14 cellular contexts compared by ENCODE assay signal in genomic region chr5:60698316-60698715, GRCh38. TPM values are rescaled to one million over a fixed set of nuclear protein-coding genes. Genes with fewer than 3 reads are reported as not detected.
DNase-seq lines count a peak whose midpoint lies in the region; ATAC-seq, FAIRE-seq and TF ChIP-seq lines count a peak whose summit lies in the region.
"Had no signal": no experiment of that assay in that cellular context is flagged by ENCODE, and none has a peak within 500 bp of the region (broad histone marks: within the 10 kb centered on the region; RNA-seq: fewer than 3 reads in every experiment).

No MANE protein-coding gene starts in this region.

- H3K4me3 Mint-ChIP-seq in activated CD4-positive, alpha-beta T cell treated with anti-CD3 and anti-CD28 coated beads, Interleukin-2, amount 10 ng/mL, durations not matched to agents 24 days and 14 days: peak overlapping the region; percentile 91
- peak overlapping the region; percentile 93 for H3K4me3 Mint-ChIP-seq in neural progenitor cell

- H3K4me1 ChIP-seq in Loucy (ENCODE audit: insufficient read depth, low read length, poor library complexity, severe bottlenecking): peaks cover 38% of the 10 kb centered on the region
- peaks cover 0 to 20% of the 10 kb centered on the region in 2 experiments; a peak in 2 of 5 replicates for H3K4me1 ChIP-seq in K562 (replicated peaks in 1 of 2; ENCODE audit: control insufficient read depth in 2 of 2, insufficient read depth in 2 of 2, low read length in 2 of 2)
- peaks cover 22% of the 10 kb centered on the region for H3K4me1 ChIP-seq in neural progenitor cell
- peaks cover 7% of the 10 kb centered on the region for H3K4me1 ChIP-seq in psoas muscle
- H3K4me1 ChIP-seq in right cardiac atrium (ENCODE audit: control insufficient read depth, insufficient read depth, low read length): no peaks in the 10 kb centered on the region

- H3K4me3 ChIP-seq in Loucy (ENCODE audit: low read length, poor library complexity, severe bottlenecking) (peak overlapping the region; percentile 83), K562 (no peak overlapping the region; the same call in 1 of the 2 replicates), neural progenitor cell (peak overlapping the region; percentile 81), psoas muscle (no peak overlapping the region), right cardiac atrium (ENCODE audit: low read length) (no peak overlapping the region)
- H3K4me3 ChIP-seq: gastrocnemius medialis had no signal

- H3K9ac ChIP-seq in Loucy (ENCODE audit: low read depth, low read length, poor library complexity, severe bottlenecking) (peak overlapping the region; percentile 77), K562 (ENCODE audit: insufficient read depth in 1 of 2, low read depth in 2 of 2, low read length in 2 of 2) (no peak overlapping the region), neural progenitor cell (no peak overlapping the region)

- H4K20me1 ChIP-seq in Loucy (ENCODE audit: insufficient read depth, low read length, poor library complexity, severe bottlenecking) (peaks cover 6% of the 10 kb centered on the region), K562 (replicated peaks; ENCODE audit: control insufficient read depth, insufficient read depth, low read length) (no peaks in the 10 kb centered on the region), neural progenitor cell (ENCODE audit: low read depth) (peaks cover 3% of the 10 kb centered on the region)

- intact Hi-C loops in activated CD4-positive, alpha-beta T cell treated with anti-CD3 and anti-CD28 coated beads, Interleukin-2, amount 10 ng/mL, durations not matched to agents 24 days and 14 days (cut with micrococcal nuclease): loop anchor here (2.0 kb wide), 2 partner anchors 20 to 146 kb away; partner anchors contain the start of gene ELOVL7
- intact Hi-C loops in K562 (cut with micrococcal nuclease): no loop called here
- intact Hi-C loops in psoas muscle (cut with DNase I): no loop called here
- intact Hi-C loops in right cardiac atrium (cut with DNase I): no loop called here

- H3K4me2 ChIP-seq in Loucy (ENCODE audit: low read depth, low read length, poor library complexity, severe bottlenecking): peak overlapping the region; percentile 97
- peak overlapping the region; percentile 42 for H3K4me2 ChIP-seq in K562 (ENCODE audit: insufficient read depth, low read length)
- H3K4me2 ChIP-seq in neural progenitor cell: peak overlapping the region; percentile 93

- in situ Hi-C loops in K562 (cut with MboI): loop anchor here (25.0 kb wide), 1 partner anchor 239 kb away; the partner anchor contains the start of genes ERCC8 and NDUFAF2

- ATAC-seq in K562 (no peak), GM21360 (IDR thresholded peaks at IDR 0.05; ENCODE audit: unreplicated experiment) (no peak), psoas muscle (no peak), right cardiac atrium (no peak)
- ATAC-seq: gastrocnemius medialis, left colon had no signal

- FAIRE-seq in K562 (lab: Jason Lieb, UNC): no peak

- CTCF ChIA-PET in K562 (lab: Yijun Ruan, JAX; ENCODE audit: low intra/inter-chr PET ratio): no interaction called here

- no peak for TF ChIP-seq POLR2A in K562 (conservative IDR thresholded peaks at IDR 0.05)

- TF ChIP-seq RAD21 in K562 (CRISPR knock-in tag; conservative IDR thresholded peaks at IDR 0.05 in 1 of 2, IDR thresholded peaks at IDR 0.05 in 1 of 2): no peak

- H3K79me2 ChIP-seq in Loucy (ENCODE audit: insufficient read depth, low read length): peaks cover 63% of the 10 kb centered on the region
- peaks cover 64% of the 10 kb centered on the region for H3K79me2 ChIP-seq in K562 (ENCODE audit: control insufficient read depth, insufficient read depth, low read length)
- peaks cover 59% of the 10 kb centered on the region for H3K79me2 ChIP-seq in neural progenitor cell (ENCODE audit: low read depth)

- DNase-seq in activated CD4-positive, alpha-beta T cell treated with anti-CD3 and anti-CD28 coated beads, Interleukin-2, amount 10 ng/mL, durations not matched to agents 24 days and 14 days: no peak
- no peak for DNase-seq in activated CD4-positive, alpha-beta T cell treated with anti-CD3 and anti-CD28 coated beads, Interleukin-2, amount 50 U/mL, for 1 hour
- no peak for DNase-seq in K562 (ENCODE audit: extremely low read depth in 1 of 4, low spot score in 3 of 4)
- DNase-seq in neural progenitor cell (ENCODE audit: low spot score): no peak
- no peak for DNase-seq in psoas muscle
- DNase-seq in right cardiac atrium: no peak
- DNase-seq: dorsolateral prefrontal cortex, gastrocnemius medialis, left colon, NCI-H510A, nucleus accumbens, SIG-M5 had no signal

- POLR2A ChIA-PET in K562 (lab: Yijun Ruan, JAX): interaction anchor here (0.5 to 2.4 kb wide), 7 partner anchors 10 to 872 kb away, joined by 3 to 10 read pairs (median 6); partner anchors contain the start of genes ERCC8 and NDUFAF2

- no TSS peak for BruUV-seq in K562 (replicated peaks; lab: Mats Ljungman, UMichigan)

- peaks cover 10% of the 10 kb centered on the region for H3K36me3 Mint-ChIP-seq in activated CD4-positive, alpha-beta T cell treated with anti-CD3 and anti-CD28 coated beads, Interleukin-2, amount 10 ng/mL, durations not matched to agents 24 days and 14 days (ENCODE audit: low read depth)
- H3K36me3 Mint-ChIP-seq in neural progenitor cell: peaks cover 32% of the 10 kb centered on the region

- no peaks in the 10 kb centered on the region for H3K9me2 ChIP-seq in Loucy (replicated peaks; ENCODE audit: low read depth, low read length)

- peaks cover 31% of the 10 kb centered on the region for H3K4me1 Mint-ChIP-seq in activated CD4-positive, alpha-beta T cell treated with anti-CD3 and anti-CD28 coated beads, Interleukin-2, amount 10 ng/mL, durations not matched to agents 24 days and 14 days
- peaks cover 25% of the 10 kb centered on the region for H3K4me1 Mint-ChIP-seq in neural progenitor cell

- no peak overlapping the region for H3K27ac Mint-ChIP-seq in activated CD4-positive, alpha-beta T cell treated with anti-CD3 and anti-CD28 coated beads, Interleukin-2, amount 10 ng/mL, durations not matched to agents 24 days and 14 days
- H3K27ac Mint-ChIP-seq in neural progenitor cell: peak overlapping the region; percentile 78

- no peak for TF ChIP-seq EP300 in K562 (IDR thresholded peaks at IDR 0.05; ENCODE audit: low read length)

- H3K36me3 ChIP-seq in Loucy (ENCODE audit: insufficient read depth, low read length) (no peaks in the 10 kb centered on the region), K562 (ENCODE audit: control insufficient read depth, insufficient read depth, low read length) (peaks cover 10% of the 10 kb centered on the region; the same call in 2 of the 3 replicates), neural progenitor cell (peaks cover 22% of the 10 kb centered on the region), psoas muscle (ENCODE audit: insufficient read depth in 1 of 2, low read depth in 1 of 2) (no peaks in the 10 kb centered on the region)
- H3K36me3 ChIP-seq: gastrocnemius medialis had no signal

- no peaks in the 10 kb centered on the region for H3K9me1 ChIP-seq in K562 (ENCODE audit: control insufficient read depth, insufficient read depth, low read length)

- peaks cover 13% of the 10 kb centered on the region for H3K27me3 Mint-ChIP-seq in activated CD4-positive, alpha-beta T cell treated with anti-CD3 and anti-CD28 coated beads, Interleukin-2, amount 10 ng/mL, durations not matched to agents 24 days and 14 days
- peaks cover 6% of the 10 kb centered on the region for H3K27me3 Mint-ChIP-seq in neural progenitor cell (ENCODE audit: insufficient read depth, low read depth)

- H3K9me3 Mint-ChIP-seq in activated CD4-positive, alpha-beta T cell treated with anti-CD3 and anti-CD28 coated beads, Interleukin-2, amount 10 ng/mL, durations not matched to agents 24 days and 14 days: peaks cover 3% of the 10 kb centered on the region
- peaks cover 16% of the 10 kb centered on the region for H3K9me3 Mint-ChIP-seq in neural progenitor cell

- TF ChIP-seq CTCF in Loucy (conservative IDR thresholded peaks at IDR 0.05; ENCODE audit: low read length): no peak
- TF ChIP-seq CTCF in K562 (IDR thresholded peaks at IDR 0.05 in 2 of 3, conservative IDR thresholded peaks at IDR 0.05 in 1 of 3; ENCODE audit: insufficient read depth in 2 of 3, low read depth in 1 of 3, low read length in 3 of 3): no peak
- no peak for TF ChIP-seq CTCF in neural progenitor cell (IDR thresholded peaks at IDR 0.05)
- no peak for TF ChIP-seq CTCF in psoas muscle (IDR thresholded peaks at IDR 0.05)

- H2AFZ ChIP-seq in Loucy (ENCODE audit: low read length) (no peak overlapping the region), K562 (ENCODE audit: low read depth, low read length) (no peak overlapping the region), neural progenitor cell (replicated peaks) (no peak overlapping the region)

- WGBS in K562 (ENCODE audit: insufficient coverage, low coverage, missing lambda C conversion rate): 39% methylated on average over 4 of the region's 5 CpGs
- WGBS in psoas muscle, 3 donors: 89 to 92% (median 89%) methylated on average over 5 of the region's 5 CpGs
- WGBS in right cardiac atrium: 85% methylated on average over 5 of the region's 5 CpGs

- H3K27me3 ChIP-seq in Loucy (ENCODE audit: insufficient read depth, low read length, poor library complexity, severe bottlenecking): no peaks in the 10 kb centered on the region
- H3K27me3 ChIP-seq in K562 (ENCODE audit: control insufficient read depth in 2 of 2, insufficient read depth in 2 of 2, low read length in 2 of 2): no peaks in the 10 kb centered on the region
- no peaks in the 10 kb centered on the region for H3K27me3 ChIP-seq in neural progenitor cell
- H3K27me3 ChIP-seq in psoas muscle (ENCODE audit: insufficient read depth in 3 of 3, low read length in 2 of 3): no peaks in the 10 kb centered on the region
- no peaks in the 10 kb centered on the region for H3K27me3 ChIP-seq in right cardiac atrium (ENCODE audit: control insufficient read depth, insufficient read depth)
- H3K27me3 ChIP-seq: dorsolateral prefrontal cortex, gastrocnemius medialis had no signal

- H3F3A ChIP-seq in Loucy (ENCODE audit: low read depth) (no peaks in the 10 kb centered on the region), neural progenitor cell (ENCODE audit: low read depth) (peaks cover 12% of the 10 kb centered on the region)

- H3K27ac ChIP-seq in K562 (ENCODE audit: extremely low read depth, low read depth, low read length) (no peak overlapping the region), neural progenitor cell (no peak overlapping the region), psoas muscle (no peak overlapping the region), right cardiac atrium (ENCODE audit: low read length) (no peak overlapping the region)
- H3K27ac ChIP-seq: dorsolateral prefrontal cortex, gastrocnemius medialis had no signal

- no peaks in the 10 kb centered on the region for H3K9me3 ChIP-seq in Loucy (ENCODE audit: insufficient read depth, low read depth, low read length)
- 0 out of 2 replicates have a peak, but pooled peaks cover 4% of the 10 kb centered on the region for H3K9me3 ChIP-seq in K562 (replicated peaks; ENCODE audit: control insufficient read depth, insufficient read depth, low read depth, low read length)
- H3K9me3 ChIP-seq in neural progenitor cell (ENCODE audit: low read depth): no peaks in the 10 kb centered on the region
- no peaks in the 10 kb centered on the region for H3K9me3 ChIP-seq in psoas muscle
- no peaks in the 10 kb centered on the region for H3K9me3 ChIP-seq in right cardiac atrium (ENCODE audit: control insufficient read depth, low read length)
- H3K9me3 ChIP-seq: gastrocnemius medialis had no signal

RNA-seq across cellular contexts. Expression of gene DEPDC1B, which starts 1.6 kb away (rescaled TPM):
- total RNA-seq in activated CD4-positive, alpha-beta T cell treated with anti-CD3 and anti-CD28 coated beads, Interleukin-2, amount 10 ng/mL, durations not matched to agents 24 days and 14 days: 19.8 and 20.5 TPM in 2 replicates
- 36.2 and 58.4 TPM in 2 replicates for total RNA-seq in K562 (2011; cell fraction: chromatin; rRNA removed; ENCODE audit: low replicate concordance)
- 22.7 and 25.7 TPM in 2 replicates for total RNA-seq in K562 (2011; cell fraction: nucleolus; rRNA removed)
- total RNA-seq in K562 (2011; cell fraction: nucleoplasm; rRNA removed): 32.1 and 35.7 TPM in 2 replicates
- total RNA-seq in K562 (2014; rRNA removed) (33.2 and 39.1 TPM in 2 replicates), K562 (2014; rRNA removed; fragmentation: Illumina TruSeq; extraction: Trizol) (45.7 and 54.6 TPM in 2 replicates), K562 (2015; rRNA removed; fragmentation: Illumina TruSeq; extraction: Trizol) (35.1 and 36.0 TPM in 2 replicates), K562 (2021) (41.6 and 43.2 TPM in 2 replicates), neural progenitor cell (ENCODE audit: low replicate concordance) (108 and 142 TPM in 2 replicates), psoas muscle (under 1 TPM in 1 of 4 donors, not detected in 3; 0.15 TPM), right cardiac atrium (under 1 TPM in 2 of 4 donors, not detected in 2; 0.24 to 0.54 TPM)
- polyA plus RNA-seq in K562 (2011; rRNA removed) (63.2 and 67.2 TPM in 2 replicates), K562 (2014; fragmentation: Illumina TruSeq; extraction: Trizol) (47.6 and 53.1 TPM in 2 replicates), K562 (2014; fragmentation: Nextera tagmentation; extraction: Ambion mirVana) (10 to 100 TPM; 44.5 to 44.6 TPM), K562 (2014; rRNA removed) (43.3 and 46.1 TPM in 2 replicates), psoas muscle (under 1 TPM in 2 of 3 donors, not detected in 1; 0.05 to 0.06 TPM), right cardiac atrium (0.05 TPM)
- polyA plus RNA-seq in K562 (2011; cell fraction: cytosol; rRNA removed): 19.3 and 34.2 TPM in 2 replicates
- 31.1 and 51.3 TPM in 2 replicates for polyA plus RNA-seq in K562 (2011; cell fraction: nucleus; rRNA removed)
- polyA plus RNA-seq in K562 (2012): 28.8 and 31.0 TPM in 2 replicates
- polyA minus RNA-seq in K562 (2011; rRNA and poly(A)+ RNA removed): 64.3 and 84.3 TPM in 2 replicates
- polyA minus RNA-seq in K562 (2011; cell fraction: cytosol; rRNA and poly(A)+ RNA removed): 28.2 and 32.4 TPM in 2 replicates
- 47.0 and 86.0 TPM in 2 replicates for polyA minus RNA-seq in K562 (2011; cell fraction: nucleus; rRNA and poly(A)+ RNA removed)

Comparison
In these comparisons a context has a peak if more than half of its experiments do, and no peak if none do; other contexts are left out.
1. H3K4me2 ChIP-seq: peak in every context shown above with its lines; median percentile 97 in Loucy; 93 in neural progenitor cell; 42 in K562.
2. H3K4me3 ChIP-seq: peak in Loucy (single experiment) and neural progenitor cell (single experiment); none in K562 (single experiment), psoas muscle (single experiment) and right cardiac atrium (single experiment).
3. RNA of gene DEPDC1B, which starts 1.6 kb away (total RNA-seq): 108 to 142 TPM in neural progenitor cell, 22.7 to 58.4 TPM in K562 and 19.8 to 20.5 TPM in activated CD4-positive, alpha-beta T cell treated with anti-CD3 and anti-CD28 coated beads, Interleukin-2, amount 10 ng/mL, durations not matched to agents 24 days and 14 days; 0.24 to 0.54 TPM in right cardiac atrium and 0.15 TPM in psoas muscle; every median in the first group is over 10 times any median in the second.